ENCODE assay signal across 8 cellular contexts in the genomic region with DNA sequence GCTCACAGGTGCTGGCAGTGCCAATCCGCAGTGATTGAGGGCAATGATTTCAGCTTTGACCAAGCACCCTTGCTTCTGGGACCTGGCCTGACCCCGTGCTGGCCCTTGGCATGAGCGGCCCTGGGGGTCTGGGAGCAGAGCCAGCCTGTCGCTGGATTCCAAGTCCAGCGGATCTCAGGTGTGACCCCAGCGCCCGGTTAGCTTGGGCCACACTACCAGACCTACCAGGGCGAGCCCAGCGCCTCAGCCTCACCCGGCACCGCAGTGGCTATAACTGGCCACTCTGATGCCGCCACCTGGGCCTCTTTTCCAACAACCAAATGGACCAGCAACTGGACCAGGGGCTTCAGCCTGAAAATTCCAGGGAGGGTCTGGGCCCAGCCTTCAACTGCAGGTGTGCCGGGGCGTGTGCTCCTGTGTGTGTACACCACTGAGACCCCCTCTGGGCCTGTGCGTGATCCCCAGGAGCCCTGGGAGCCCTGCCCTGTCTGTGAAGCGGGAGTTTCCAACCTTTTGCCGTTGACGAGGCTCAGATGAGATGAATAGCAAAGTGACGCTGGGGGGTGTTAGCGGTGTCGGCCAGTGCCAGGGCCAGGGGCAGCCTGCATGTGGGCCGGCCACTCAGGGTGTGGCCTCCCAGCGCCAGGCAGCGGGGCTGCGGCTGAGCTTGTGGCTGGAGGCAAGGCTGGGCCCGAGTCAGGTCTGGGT. TPM values are rescaled to one million over a fixed set of nuclear protein-coding genes. Genes with fewer than 3 reads are reported as not detected.
DNase-seq lines count a peak whose midpoint lies in the region; ATAC-seq and TF ChIP-seq lines count a peak whose summit lies in the region.

No MANE protein-coding gene starts in this region.

- WGBS in mammary epithelial cell (ENCODE audit: low coverage, missing lambda C conversion rate), result 0% methylated on average over 10 of the region's 26 CpGs

- no peaks in the 10 kb centered on the region for H3K36me3 ChIP-seq in Karpas-422 (ENCODE audit: insufficient read depth, low read length)
- H3K36me3 ChIP-seq in mammary epithelial cell (ENCODE audit: insufficient read depth, low read length), result peaks cover 9% of the 10 kb centered on the region

- POLR2A ChIA-PET in AG04449 (lab: Yijun Ruan, JAX), result no interaction called here

- H3K9ac ChIP-seq in Karpas-422 (ENCODE audit: low read length), result peak overlapping the region; percentile 63
- H3K9ac ChIP-seq in mammary epithelial cell (ENCODE audit: insufficient read depth, low read length), result peak overlapping the region; percentile 98

- intact Hi-C loops in mammary epithelial cell (cut with micrococcal nuclease), result loop anchor here (2.0 kb wide), 1 partner anchor 29 kb away; no protein-coding TSS in a partner anchor

- TSS peak; percentile 77 for BruUV-seq in mammary epithelial cell (replicated peaks; lab: Mats Ljungman, UMichigan)

- peak overlapping the region; percentile 68 for H3K4me2 ChIP-seq in Karpas-422 (ENCODE audit: low read depth, low read length, poor library complexity, severe bottlenecking)
- peak overlapping the region; percentile 95 for H3K4me2 ChIP-seq in mammary epithelial cell (ENCODE audit: insufficient read depth, low read depth, low read length)

- CTCF ChIA-PET in AG04449 (lab: Yijun Ruan, JAX), result interaction anchor here (1.0 to 2.2 kb wide), 8 partner anchors 9 to 203 kb away, joined by 3 to 12 read pairs (median 4); no protein-coding TSS in a partner anchor
- CTCF ChIA-PET in mammary epithelial cell (lab: Charles Lee; ENCODE audit: low non-redundant PET), result interaction anchor here (0.6 to 1.4 kb wide), 2 partner anchors 21 to 23 kb away, joined by 4 read pairs; no protein-coding TSS in a partner anchor

- H3K4me3 ChIP-seq in AG04449 (ENCODE audit: low read depth, low read length) (peak overlapping the region; percentile 12), Karpas-422 (ENCODE audit: low read length) (peak overlapping the region; percentile 61), mammary epithelial cell (replicated peaks in 1 of 3; ENCODE audit: insufficient read depth in 1 of 3, low read depth in 2 of 3, low read length in 3 of 3) (peak overlapping the region; percentile 67 to 85 (median 84))

- H4K20me1 ChIP-seq in Karpas-422 (ENCODE audit: insufficient read depth, low read depth, low read length), result no peaks in the 10 kb centered on the region
- peaks cover 3% of the 10 kb centered on the region for H4K20me1 ChIP-seq in mammary epithelial cell (ENCODE audit: insufficient read depth, low read length)

- H3K9me2 ChIP-seq in Karpas-422 (replicated peaks; ENCODE audit: insufficient read depth, low read length), result no peaks in the 10 kb centered on the region

- H3K79me2 ChIP-seq in Karpas-422 (ENCODE audit: low read length) (no peaks in the 10 kb centered on the region), mammary epithelial cell (ENCODE audit: insufficient read depth, low read length) (peaks cover 57% of the 10 kb centered on the region)

- in situ Hi-C loops in mammary epithelial cell (cut with MboI; ENCODE audit: low sequenced_read_pairs in 2 of 2), result no loop called here

- dilution Hi-C loops in mammary epithelial cell (cut with HindIII; ENCODE audit: low sequenced_read_pairs), result no loop called here

- H3K4me1 ChIP-seq in Karpas-422 (ENCODE audit: low read length), result peaks cover 36% of the 10 kb centered on the region
- H3K4me1 ChIP-seq in mammary epithelial cell (ENCODE audit: insufficient read depth, low read length), result peaks cover 60% of the 10 kb centered on the region

- H2AFZ ChIP-seq in Karpas-422 (ENCODE audit: low read length), result peak overlapping the region; percentile 5; the same call in 1 of the 2 replicates
- H2AFZ ChIP-seq in mammary epithelial cell (ENCODE audit: low read depth, low read length), result no peak overlapping the region

- no peak overlapping the region for H3K27ac ChIP-seq in Karpas-422 (ENCODE audit: low read length)
- peak overlapping the region; percentile 93 for H3K27ac ChIP-seq in mammary epithelial cell (ENCODE audit: insufficient read depth, low read depth, low read length)

- H3K27me3 ChIP-seq in Karpas-422 (ENCODE audit: low read length), result no peaks in the 10 kb centered on the region
- H3K27me3 ChIP-seq in mammary epithelial cell (ENCODE audit: insufficient read depth, low read length), result no peaks in the 10 kb centered on the region

- ATAC-seq in HG02571 (IDR thresholded peaks at IDR 0.05; ENCODE audit: unreplicated experiment), result no peak
- no peak for ATAC-seq in HG02973 (IDR thresholded peaks at IDR 0.05; ENCODE audit: unreplicated experiment)

- TF ChIP-seq CTCF in AG04449 (IDR thresholded peaks at IDR 0.05; ENCODE audit: insufficient read depth, low read length, missing control alignments) (no peak), mammary epithelial cell (conservative IDR thresholded peaks at IDR 0.05 in 1 of 2, IDR thresholded peaks at IDR 0.05 in 1 of 2; ENCODE audit: extremely low read depth in 1 of 2, insufficient read depth in 1 of 2, low read depth in 1 of 2, low read length in 2 of 2) (no peak)

- H3K9me3 ChIP-seq in Karpas-422 (ENCODE audit: low read length), result no peaks in the 10 kb centered on the region
- no peaks in the 10 kb centered on the region for H3K9me3 ChIP-seq in mammary epithelial cell (replicated peaks; ENCODE audit: insufficient read depth, low read length)

- no peak for DNase-seq in AG04449 (ENCODE audit: low read depth, low spot score)
- DNase-seq in Karpas-422, result no peak
- DNase-seq in mammary epithelial cell, result peak; percentile 65
- peak; percentile 40 for DNase-seq in mucosa of gallbladder (ENCODE audit: low spot score)
- no peak for DNase-seq in 8988T
- no peak for DNase-seq in KG1 (lab: John Stamatoyannopoulos, UW)

RNA-seq across cellular contexts. Expression of gene SH3TC1, which starts 0.7 kb away (rescaled TPM):
- total RNA-seq in Karpas-422 (2014; rRNA removed; shearing (Covaris generic); ENCODE audit: low replicate concordance), result 1.7 and 6.9 TPM in 2 replicates
- total RNA-seq in mammary epithelial cell (100 to 1,000 TPM in 1 of 2 donors, 10 to 100 TPM in 1; 70.8 to 138 TPM), mucosa of gallbladder (50.9 TPM)
- polyA plus RNA-seq in mammary epithelial cell, result 37.7 TPM
- polyA minus RNA-seq in mammary epithelial cell, result 62.5 TPM

RNA-seq across cellular contexts. Expression of gene ABLIM2, which starts 41.1 kb away (rescaled TPM):
- total RNA-seq in Karpas-422 (2014; rRNA removed; shearing (Covaris generic); ENCODE audit: low replicate concordance), result not detected in 2 replicates
- total RNA-seq in mammary epithelial cell (under 1 TPM; 0.28 to 0.67 TPM), mucosa of gallbladder (11.3 TPM)
- 0.87 TPM for polyA plus RNA-seq in mammary epithelial cell
- polyA minus RNA-seq in mammary epithelial cell, result 3.9 TPM

Comparison
In these comparisons a context has a peak if more than half of its experiments do, and no peak if none do; other contexts are left out.
1. DNase-seq: peak in mammary epithelial cell (single experiment) and mucosa of gallbladder (single experiment); none in AG04449 (single experiment), Karpas-422 (single experiment), 8988T (single experiment) and KG1 (single experiment).
2. H3K4me3 ChIP-seq: peak in every context shown above with its lines; median percentile 84 in mammary epithelial cell; 61 in Karpas-422; 12 in AG04449.